29 cellular contexts compared by ENCODE assay signal in the genomic region with DNA sequence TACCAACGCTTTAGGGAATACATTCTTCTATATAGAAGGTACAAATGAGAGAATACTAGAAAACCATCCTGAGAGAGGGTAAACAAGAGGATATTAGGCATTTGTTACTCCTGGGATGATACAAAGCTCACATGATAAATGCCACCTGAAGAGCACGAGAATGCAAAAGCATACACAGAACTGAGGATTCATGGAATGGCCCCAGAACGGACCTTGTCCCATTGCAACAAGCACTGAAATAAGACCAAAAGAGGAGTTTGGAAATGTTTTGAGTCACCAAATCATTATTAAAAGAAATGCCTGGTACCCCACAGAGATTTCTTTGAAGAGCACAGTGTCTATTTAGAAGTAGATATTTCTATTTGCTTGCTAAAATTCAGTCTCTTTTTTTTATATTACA.
"Had no signal": no experiment of that assay in that cellular context is flagged by ENCODE, and none has a peak within 500 bp of the region (broad histone marks: within the 10 kb centered on the region; RNA-seq: fewer than 3 reads in every experiment).

No MANE protein-coding gene starts in this region.

- H3K9me3 ChIP-seq: colonic mucosa, esophagus muscularis mucosa, esophagus squamous epithelium, gastrocnemius medialis, gastroesophageal sphincter, heart left ventricle had no signal

- H3K27ac ChIP-seq: colonic mucosa, coronary artery, dorsolateral prefrontal cortex, epithelial cell of prostate, esophagus muscularis mucosa, esophagus squamous epithelium, foreskin keratinocyte, gastrocnemius medialis, gastroesophageal sphincter, heart left ventricle, heart right ventricle, hepatocyte had no signal

- H3K4me2 ChIP-seq: hepatocyte had no signal

- H3K36me3 ChIP-seq: colonic mucosa, esophagus muscularis mucosa, esophagus squamous epithelium, gastrocnemius medialis, gastroesophageal sphincter, heart left ventricle, heart right ventricle had no signal

- H3K27ac Mint-ChIP-seq: dendritic cell treated with granulocyte-macrophage colony-stimulating factor and Interleukin-4, amounts not matched to agents 40 ng/mL and 50 ng/mL, for 4 days; effector memory CD8-positive, alpha-beta T cell had no signal

- ATAC-seq: effector memory CD8-positive, alpha-beta T cell; esophagus mucosa; foreskin keratinocyte; gastrocnemius medialis; gastroesophageal sphincter; heart left ventricle; heart right ventricle had no signal

- H3K4me3 Mint-ChIP-seq: dendritic cell treated with granulocyte-macrophage colony-stimulating factor and Interleukin-4, amounts not matched to agents 40 ng/mL and 50 ng/mL, for 4 days; effector memory CD8-positive, alpha-beta T cell had no signal

- H3K4me1 ChIP-seq: colonic mucosa, foreskin keratinocyte, gastrocnemius medialis had no signal

- H2AFZ ChIP-seq: hepatocyte had no signal

- DNase-seq: colonic mucosa; cortex of kidney; dermis blood vessel endothelial cell; dorsolateral prefrontal cortex; effector CD4-positive, alpha-beta T cell; effector CD8-positive, alpha-beta T cell; effector memory CD4-positive, alpha-beta T cell; effector memory CD8-positive, alpha-beta T cell; erythroblast; esophagus squamous epithelium; foreskin fibroblast; foreskin keratinocyte; foreskin melanocyte; gastrocnemius medialis; glutamatergic neuron; head of caudate nucleus; heart left ventricle; heart right ventricle had no signal

- H3K4me3 ChIP-seq: colonic mucosa, coronary artery, dorsolateral prefrontal cortex, esophagus muscularis mucosa, esophagus squamous epithelium, gastrocnemius medialis, gastroesophageal sphincter, heart left ventricle, heart right ventricle, hepatocyte had no signal

- H3K27me3 ChIP-seq: colonic mucosa, dorsolateral prefrontal cortex, esophagus muscularis mucosa, esophagus squamous epithelium, foreskin keratinocyte, gastrocnemius medialis, gastroesophageal sphincter, heart left ventricle, heart right ventricle, hepatocyte had no signal

- FAIRE-seq: colon, endometrium, endothelial cell of umbilical vein, frontal cortex had no signal

- H3K9me3 Mint-ChIP-seq: dendritic cell treated with granulocyte-macrophage colony-stimulating factor and Interleukin-4, amounts not matched to agents 40 ng/mL and 50 ng/mL, for 4 days; effector memory CD8-positive, alpha-beta T cell had no signal

- H3K79me2 ChIP-seq: hepatocyte had no signal
